Comparison of ENCODE assay signal across 26 cellular contexts in genomic region chr1:38063616-38064015, GRCh38. TPM values are rescaled to one million over a fixed set of nuclear protein-coding genes. Genes with fewer than 3 reads are reported as not detected.
A peak's percentile ranks its signal among the peaks of the same experiment; 100 is the strongest.
DNase-seq lines count a peak whose midpoint lies in the region; ATAC-seq, FAIRE-seq and TF ChIP-seq lines count a peak whose summit lies in the region.
"Had no signal": no experiment of that assay in that cellular context is flagged by ENCODE, and none has a peak within 500 bp of the region (broad histone marks: within the 10 kb centered on the region; RNA-seq: fewer than 3 reads in every experiment).

No MANE protein-coding gene starts in this region.

- H2AFZ ChIP-seq in IMR-90 (replicated peaks; ENCODE audit: low read length, poor library complexity) (peak overlapping the region; percentile 80), keratinocyte (ENCODE audit: control insufficient read depth, low read length) (peak overlapping the region; percentile 61)

- H3K4me3 ChIP-seq in IMR-90 (ENCODE audit: insufficient read depth, low read depth, low read length) (no peak overlapping the region), keratinocyte (ENCODE audit: control insufficient read depth in 2 of 3, extremely low read depth in 1 of 3, insufficient read depth in 2 of 3, low read depth in 1 of 3, low read length in 3 of 3) (no peak overlapping the region)
- H3K4me3 ChIP-seq: spleen, testis had no signal

- ATAC-seq in IMR-90 (ENCODE audit: low read depth): no peak
- ATAC-seq: activated CD8-positive, alpha-beta memory T cell treated with anti-CD3 and anti-CD28 coated beads, Interleukin-2, amount 10 ng/mL, durations not matched to agents 7 days and 5 days; activated T-cell treated with anti-CD3 and anti-CD28 coated beads, Interleukin-2, amount 50 U/mL, for 72 hours had no signal

- H3K23ac ChIP-seq in IMR-90 (ENCODE audit: low read depth, low read length): no peak overlapping the region

- H3K27me3 ChIP-seq in IMR-90 (ENCODE audit: control insufficient read depth, insufficient read depth, low read length) (peaks cover 24% of the 10 kb centered on the region), keratinocyte (ENCODE audit: control insufficient read depth, extremely low read depth, insufficient read depth, low read length) (no peaks in the 10 kb centered on the region)
- H3K27me3 ChIP-seq: testis had no signal

- H2BK5ac ChIP-seq in IMR-90 (ENCODE audit: low read depth, low read length, poor library complexity, severe bottlenecking): no peak overlapping the region

- peaks cover 19% of the 10 kb centered on the region for H3K27me3 Mint-ChIP-seq in brain
- H3K27me3 Mint-ChIP-seq: activated B cell treated with CpG ODN at 0.5 μM for 24 hours; CD4-positive, CD25-positive, alpha-beta regulatory T cell had no signal

- no peak overlapping the region for H3K4ac ChIP-seq in IMR-90 (ENCODE audit: low read depth, low read length)

- no peaks in the 10 kb centered on the region for H3K79me1 ChIP-seq in IMR-90 (ENCODE audit: low read depth in 1 of 2, low read length in 2 of 2)

- no peak overlapping the region for H3K18ac ChIP-seq in IMR-90 (ENCODE audit: low read depth, low read length)

- in situ Hi-C loops in IMR-90 (cut with MboI; ENCODE audit: low sequenced_read_pairs): no loop called here

- FAIRE-seq in GM12891 (lab: Jason Lieb, UNC) (no peak), keratinocyte (lab: Jason Lieb, UNC) (no peak)
- FAIRE-seq: A204.1 had no signal

- H3K4me1 Mint-ChIP-seq in brain: peaks cover 66% of the 10 kb centered on the region
- H3K4me1 Mint-ChIP-seq: activated CD8-positive, alpha-beta memory T cell treated with anti-CD3 and anti-CD28 coated beads, Interleukin-2, amount 10 ng/mL, durations not matched to agents 7 days and 5 days; CD4-positive, CD25-positive, alpha-beta regulatory T cell had no signal

- no peak overlapping the region for H3K56ac ChIP-seq in IMR-90 (ENCODE audit: extremely low read depth, insufficient read depth, low read length)

- dilution Hi-C loops in IMR-90 (cut with HindIII; ENCODE audit: low sequenced_read_pairs, unreplicated experiment): no loop called here
- dilution Hi-C loops in keratinocyte (cut with MboI; ENCODE audit: extremely low pct_ligation_motif_present, low sequenced_read_pairs): no loop called here

- H3K27ac Mint-ChIP-seq in brain: peak overlapping the region in 3 of 5 experiments; percentile 35 to 84 (median 71)
- H3K27ac Mint-ChIP-seq: activated B cell treated with CpG ODN at 0.5 μM for 24 hours; activated CD8-positive, alpha-beta memory T cell treated with anti-CD3 and anti-CD28 coated beads, Interleukin-2, amount 10 ng/mL, durations not matched to agents 7 days and 5 days; activated T-cell treated with anti-CD3 and anti-CD28 coated beads, Interleukin-2, amount 50 U/mL, for 72 hours; CD4-positive, CD25-positive, alpha-beta regulatory T cell; memory B cell; stimulated activated naive CD8-positive, alpha-beta T cell treated with anti-CD3 and anti-CD28 coated beads, Interleukin-15, Interleukin-2, amounts not matched to agents 100 ng/mL and 50 ng/mL, for 24 hours had no signal

- H3K4me1 ChIP-seq in IMR-90 (ENCODE audit: control insufficient read depth, insufficient read depth, low read length) (no peaks in the 10 kb centered on the region), keratinocyte (ENCODE audit: control insufficient read depth, extremely low read depth, insufficient read depth, low read length) (peaks cover 25% of the 10 kb centered on the region)
- H3K4me1 ChIP-seq: spleen, testis had no signal

- CTCF ChIA-PET in IMR-90 (lab: Yijun Ruan, JAX): interaction anchor here (0.6 kb wide), 1 partner anchor 843 kb away, joined by 3 read pairs; no protein-coding TSS in a partner anchor

- peak overlapping the region in 1 of 5 experiments; percentile 20 for H3K4me3 Mint-ChIP-seq in brain
- H3K4me3 Mint-ChIP-seq: activated B cell treated with CpG ODN at 0.5 μM for 24 hours; activated CD8-positive, alpha-beta memory T cell treated with anti-CD3 and anti-CD28 coated beads, Interleukin-2, amount 10 ng/mL, durations not matched to agents 7 days and 5 days; activated T-cell treated with anti-CD3 and anti-CD28 coated beads, Interleukin-2, amount 50 U/mL, for 72 hours; CD4-positive, CD25-positive, alpha-beta regulatory T cell; memory B cell; stimulated activated naive CD8-positive, alpha-beta T cell treated with anti-CD3 and anti-CD28 coated beads, Interleukin-15, Interleukin-2, amounts not matched to agents 100 ng/mL and 50 ng/mL, for 24 hours had no signal

- H4K8ac ChIP-seq in IMR-90 (ENCODE audit: low read depth in 2 of 2, low read length in 2 of 2): no peak overlapping the region

- H4K20me1 ChIP-seq in IMR-90 (ENCODE audit: insufficient read depth, low read length) (no peaks in the 10 kb centered on the region), keratinocyte (ENCODE audit: control insufficient read depth, extremely low read depth, insufficient read depth, low read length) (no peaks in the 10 kb centered on the region)

- DNase-seq in GM12891 (ENCODE audit: insufficient read length, low spot score) (no peak), IMR-90 (no peak), keratinocyte (ENCODE audit: low read depth, low spot score) (no peak), GF-D8 (lab: John Stamatoyannopoulos, UW) (no peak), 8988T (no peak), GM19240 (ENCODE audit: insufficient read length, low spot score) (no peak)
- DNase-seq in activated CD4-positive, alpha-beta T cell treated with anti-CD3 and anti-CD28 coated beads for 48 hours: no peak
- DNase-seq: activated B cell treated with CpG ODN at 0.5 μM for 24 hours; activated CD8-positive, alpha-beta memory T cell treated with anti-CD3 and anti-CD28 coated beads, Interleukin-2, amount 10 ng/mL, durations not matched to agents 7 days and 5 days; activated T-cell treated with anti-CD3 and anti-CD28 coated beads, Interleukin-2, amount 50 U/mL, for 72 hours; CD4-positive, CD25-positive, alpha-beta regulatory T cell; central memory CD4-positive, alpha-beta T cell; cortex of kidney; DND-41; left colon; right cardiac atrium; spleen; stimulated activated CD4-positive, alpha-beta T cell treated with anti-CD3 and anti-CD28 coated beads, Interleukin-2, amount 100 ng/mL, for 24 hours; T-helper 1 cell; testis had no signal

- peak overlapping the region; percentile 61 for H2AK9ac ChIP-seq in IMR-90 (replicated peaks; ENCODE audit: low read depth, low read length, poor library complexity)

- no peaks in the 10 kb centered on the region for H3K9me3 ChIP-seq in IMR-90 (ENCODE audit: control insufficient read depth, insufficient read depth, low read length)
- no peaks in the 10 kb centered on the region for H3K9me3 ChIP-seq in keratinocyte (ENCODE audit: control insufficient read depth, low read depth, low read length)
- H3K9me3 ChIP-seq: neutrophil, spleen, testis had no signal

- H4K5ac ChIP-seq in IMR-90 (ENCODE audit: low read depth, low read length): no peak overlapping the region

- 70% methylated on average over 3 of the region's 5 CpGs; no CpG with 5 or more reads in 1 of the 2 experiments for WGBS in IMR-90 (ENCODE audit: extremely low coverage in 2 of 2, insufficient read length in 1 of 2), 2 experiments

- no peak overlapping the region for H2BK15ac ChIP-seq in IMR-90 (ENCODE audit: low read depth, low read length)

- no peak overlapping the region for H3K27ac ChIP-seq in IMR-90 (ENCODE audit: insufficient read depth, low read length)
- H3K27ac ChIP-seq in keratinocyte (ENCODE audit: control insufficient read depth, insufficient read depth, low read length): peak overlapping the region; percentile 37
- H3K27ac ChIP-seq: neutrophil, spleen, testis had no signal

- H3K9me1 ChIP-seq in IMR-90 (ENCODE audit: insufficient read depth, low read length) (no peaks in the 10 kb centered on the region), keratinocyte (ENCODE audit: control insufficient read depth, extremely low read depth, insufficient read depth, low read length) (no peaks in the 10 kb centered on the region)

- no peak for TF ChIP-seq RAD21 in IMR-90 (IDR thresholded peaks at IDR 0.05; ENCODE audit: low read length)

- no peak overlapping the region; the same call in 1 of the 2 replicates for H2AK5ac ChIP-seq in IMR-90 (ENCODE audit: low read depth, low read length)

- no peak for TF ChIP-seq CTCF in IMR-90 (conservative IDR thresholded peaks at IDR 0.05; ENCODE audit: low read depth, low read length)
- TF ChIP-seq CTCF in brain (conservative IDR thresholded peaks at IDR 0.05): no peak
- TF ChIP-seq CTCF in keratinocyte (optimal IDR thresholded peaks at IDR 0.05 in 1 of 3, IDR thresholded peaks at IDR 0.05 in 1 of 3, conservative IDR thresholded peaks at IDR 0.05 in 1 of 3; ENCODE audit: extremely low read depth in 1 of 3, insufficient read depth in 2 of 3, low read length in 3 of 3): no peak

- H3K14ac ChIP-seq in IMR-90 (replicated peaks; ENCODE audit: low read depth, low read length): no peak overlapping the region

- BruUV-seq in IMR-90 (replicated peaks; lab: Mats Ljungman, UMichigan): no TSS peak

- intact Hi-C loops in IMR-90 (cut with micrococcal nuclease): no loop called here

- H3K36me3 Mint-ChIP-seq in brain: no peaks in the 10 kb centered on the region
- H3K36me3 Mint-ChIP-seq: activated CD8-positive, alpha-beta memory T cell treated with anti-CD3 and anti-CD28 coated beads, Interleukin-2, amount 10 ng/mL, durations not matched to agents 7 days and 5 days; CD4-positive, CD25-positive, alpha-beta regulatory T cell; memory B cell had no signal

- no peak overlapping the region for H4K91ac ChIP-seq in IMR-90 (ENCODE audit: insufficient read depth, low read depth, low read length)

- no peak overlapping the region for H3K9ac ChIP-seq in IMR-90 (ENCODE audit: low read depth, low read length)
- H3K9ac ChIP-seq in keratinocyte (ENCODE audit: control insufficient read depth, extremely low read depth, insufficient read depth, low read length): no peak overlapping the region

- no peak overlapping the region for H2BK120ac ChIP-seq in IMR-90 (ENCODE audit: low read depth, low read length)

- no peak for TF ChIP-seq POLR2A in GM12891 (IDR thresholded peaks at IDR 0.05; ENCODE audit: low read depth, low read length)
- no peak for TF ChIP-seq POLR2A in IMR-90 (IDR thresholded peaks at IDR 0.05; ENCODE audit: low read depth, low read length)

- H3K79me2 ChIP-seq in keratinocyte (ENCODE audit: control insufficient read depth, insufficient read depth, low read length): peaks cover 6% of the 10 kb centered on the region

- H3K36me3 ChIP-seq in IMR-90 (ENCODE audit: control insufficient read depth, insufficient read depth, low read length) (no peaks in the 10 kb centered on the region), keratinocyte (ENCODE audit: control insufficient read depth in 2 of 2, extremely low read depth in 1 of 2, insufficient read depth in 2 of 2, low read length in 2 of 2) (no peaks in the 10 kb centered on the region)
- H3K36me3 ChIP-seq: neutrophil, spleen had no signal

- H3K9me3 Mint-ChIP-seq in brain: no peaks in the 10 kb centered on the region
- H3K9me3 Mint-ChIP-seq: activated B cell treated with CpG ODN at 0.5 μM for 24 hours; activated T-cell treated with anti-CD3 and anti-CD28 coated beads, Interleukin-2, amount 50 U/mL, for 72 hours; CD4-positive, CD25-positive, alpha-beta regulatory T cell; memory B cell; stimulated activated naive CD8-positive, alpha-beta T cell treated with anti-CD3 and anti-CD28 coated beads, Interleukin-15, Interleukin-2, amounts not matched to agents 100 ng/mL and 50 ng/mL, for 24 hours had no signal

- H3K4me2 ChIP-seq in IMR-90 (ENCODE audit: low read depth, low read length) (no peak overlapping the region), keratinocyte (ENCODE audit: control insufficient read depth, extremely low read depth, insufficient read depth, low read depth, low read length) (peak overlapping the region; percentile 47)

- no peak overlapping the region for H2BK20ac ChIP-seq in IMR-90 (ENCODE audit: low read depth, low read length)

- POLR2A ChIA-PET in IMR-90 (lab: Charles Lee; ENCODE audit: unreplicated experiment): no interaction called here

RNA-seq across cellular contexts. Expression of gene POU3F1, which starts 17.0 kb away (rescaled TPM):
- 0.05 TPM for polyA plus RNA-seq in GM12891 (2012; ENCODE audit: low read depth, missing spikeins)
- total RNA-seq in IMR-90 (2012; rRNA removed): not detected in 2 replicates
- not detected in 2 replicates for polyA plus RNA-seq in IMR-90 (2012; rRNA removed)
- 0.03 TPM in 1 of 2 replicates, not detected in the other for polyA plus RNA-seq in IMR-90 (2012; cell fraction: cytosol; rRNA removed)
- polyA plus RNA-seq in IMR-90 (2012; cell fraction: nucleus; rRNA removed; ENCODE audit: low replicate concordance): 0.03 TPM in 1 of 2 replicates, not detected in the other
- polyA plus RNA-seq in brain (ENCODE audit: insufficient read depth, low read depth, low replicate concordance): 0.81 TPM
- 0.32 to 1.3 TPM (median 0.59 TPM) in 3 replicates for polyA plus RNA-seq in keratinocyte
- polyA plus RNA-seq in keratinocyte (2011; ENCODE audit: low read depth): 0.71 TPM
- polyA plus RNA-seq in keratinocyte (2011; cell fraction: cytosol; rRNA removed): 0.33 and 0.84 TPM in 2 replicates
- polyA plus RNA-seq in keratinocyte (2011; cell fraction: nucleus; rRNA removed): 0.52 and 1.7 TPM in 2 replicates
- 0.87 and 2.2 TPM in 2 replicates for polyA plus RNA-seq in keratinocyte (2012; ENCODE audit: low replicate concordance)
- polyA minus RNA-seq in keratinocyte: 0.61 to 0.72 TPM (median 0.63 TPM) in 3 replicates
- 3.3 TPM for polyA minus RNA-seq in keratinocyte (2011; cell fraction: cytosol; rRNA and poly(A)+ RNA removed)
- 1.7 and 1.8 TPM in 2 replicates for polyA minus RNA-seq in keratinocyte (2011; cell fraction: nucleus; rRNA and poly(A)+ RNA removed)
- total RNA-seq: activated T-cell treated with anti-CD3 and anti-CD28 coated beads, Interleukin-2, amount 50 U/mL, for 72 hours; left colon; RPMI7951 had no signal

RNA-seq across cellular contexts. Expression of gene UTP11, which starts 51.1 kb away (rescaled TPM):
- polyA plus RNA-seq in GM12891 (2012; ENCODE audit: low read depth, missing spikeins): 27.3 TPM
- total RNA-seq in IMR-90 (2012; rRNA removed): 27.8 and 58.3 TPM in 2 replicates
- polyA plus RNA-seq in IMR-90 (2012; rRNA removed) (19.3 and 22.0 TPM in 2 replicates), brain (ENCODE audit: insufficient read depth, low read depth, low replicate concordance) (29.6 TPM), keratinocyte (24.1 to 50.0 TPM (median 49.1 TPM) in 3 replicates)
- 7.2 and 12.9 TPM in 2 replicates for polyA plus RNA-seq in IMR-90 (2012; cell fraction: cytosol; rRNA removed)
- polyA plus RNA-seq in IMR-90 (2012; cell fraction: nucleus; rRNA removed; ENCODE audit: low replicate concordance): 2.1 and 14.6 TPM in 2 replicates
- polyA plus RNA-seq in keratinocyte (2011; ENCODE audit: low read depth): 145 TPM
- 26.4 and 35.2 TPM in 2 replicates for polyA plus RNA-seq in keratinocyte (2011; cell fraction: cytosol; rRNA removed)
- 24.5 and 39.0 TPM in 2 replicates for polyA plus RNA-seq in keratinocyte (2011; cell fraction: nucleus; rRNA removed)
- polyA plus RNA-seq in keratinocyte (2012; ENCODE audit: low replicate concordance): 31.7 and 64.5 TPM in 2 replicates
- 5.7 to 12.6 TPM (median 7.4 TPM) in 3 replicates for polyA minus RNA-seq in keratinocyte
- 15.3 TPM for polyA minus RNA-seq in keratinocyte (2011; cell fraction: cytosol; rRNA and poly(A)+ RNA removed)
- 6.4 and 13.8 TPM in 2 replicates for polyA minus RNA-seq in keratinocyte (2011; cell fraction: nucleus; rRNA and poly(A)+ RNA removed)

RNA-seq across cellular contexts. Expression of gene FHL3, which starts 58.3 kb away (rescaled TPM):
- 13.2 TPM for polyA plus RNA-seq in GM12891 (2012; ENCODE audit: low read depth, missing spikeins)
- 7.2 and 11.5 TPM in 2 replicates for total RNA-seq in IMR-90 (2012; rRNA removed)
- polyA plus RNA-seq in IMR-90 (2012; rRNA removed) (26.0 and 27.1 TPM in 2 replicates), brain (ENCODE audit: insufficient read depth, low read depth, low replicate concordance) (12.8 TPM), keratinocyte (5.1 to 24.6 TPM (median 5.2 TPM) in 3 replicates)
- 25.2 and 47.0 TPM in 2 replicates for polyA plus RNA-seq in IMR-90 (2012; cell fraction: cytosol; rRNA removed)
- polyA plus RNA-seq in IMR-90 (2012; cell fraction: nucleus; rRNA removed; ENCODE audit: low replicate concordance): 24.2 and 52.9 TPM in 2 replicates
- polyA plus RNA-seq in keratinocyte (2011; ENCODE audit: low read depth): 6.6 TPM
- 9.0 and 16.5 TPM in 2 replicates for polyA plus RNA-seq in keratinocyte (2011; cell fraction: cytosol; rRNA removed)
- 10.2 and 14.7 TPM in 2 replicates for polyA plus RNA-seq in keratinocyte (2011; cell fraction: nucleus; rRNA removed)
- polyA plus RNA-seq in keratinocyte (2012; ENCODE audit: low replicate concordance): 11.9 and 29.7 TPM in 2 replicates
- polyA minus RNA-seq in keratinocyte: 16.0 to 51.9 TPM (median 20.1 TPM) in 3 replicates
- 16.7 TPM for polyA minus RNA-seq in keratinocyte (2011; cell fraction: cytosol; rRNA and poly(A)+ RNA removed)
- 9.4 and 14.0 TPM in 2 replicates for polyA minus RNA-seq in keratinocyte (2011; cell fraction: nucleus; rRNA and poly(A)+ RNA removed)
